ENCODE assay signal across 21 cellular contexts in genomic region chr7:25481891-25482290, GRCh38.
DNase-seq lines count a peak whose midpoint lies in the region; ATAC-seq, FAIRE-seq and TF ChIP-seq lines count a peak whose summit lies in the region.
"Had no signal": no experiment of that assay in that cellular context is flagged by ENCODE, and none has a peak within 500 bp of the region (broad histone marks: within the 10 kb centered on the region; RNA-seq: fewer than 3 reads in every experiment).

No MANE protein-coding gene starts in this region.

- no peak overlapping the region for H3K4me2 ChIP-seq in HepG2 (ENCODE audit: low read depth, low read length)
- H3K4me2 ChIP-seq in mesenchymal stem cell (ENCODE audit: low read length, poor library complexity, severe bottlenecking): no peak overlapping the region
- H3K4me2 ChIP-seq: PC-9 had no signal

- intact Hi-C loops in HepG2 (cut with micrococcal nuclease; ENCODE audit: unreplicated experiment): no loop called here
- intact Hi-C loops in right lobe of liver (cut with DNase I): no loop called here

- H3K4ac ChIP-seq in mesenchymal stem cell (ENCODE audit: low read depth in 1 of 2, low read length in 2 of 2): no peak overlapping the region

- H3K4me3 ChIP-seq in HepG2 (replicated peaks in 1 of 3; ENCODE audit: insufficient read depth in 1 of 3, low read depth in 2 of 3, low read length in 3 of 3) (no peak overlapping the region), right lobe of liver (no peak overlapping the region), mesenchymal stem cell (ENCODE audit: insufficient read depth in 1 of 2, low read depth in 1 of 2, low read length in 2 of 2) (no peak overlapping the region)
- H3K4me3 ChIP-seq: MG63, PC-9 had no signal

- no peak overlapping the region for H4K91ac ChIP-seq in mesenchymal stem cell (ENCODE audit: low read length)

- POLR2A ChIA-PET in HepG2 (lab: Yijun Ruan, JAX): no interaction called here

- no peak overlapping the region for H3K18ac ChIP-seq in mesenchymal stem cell (ENCODE audit: low read depth in 1 of 2, low read length in 2 of 2)

- H2AK5ac ChIP-seq in mesenchymal stem cell (ENCODE audit: low read length, severe bottlenecking): no peak overlapping the region

- no peaks in the 10 kb centered on the region for H3K9me3 ChIP-seq in HepG2 (ENCODE audit: low read length)
- H3K9me3 ChIP-seq in right lobe of liver: no peaks in the 10 kb centered on the region
- no peaks in the 10 kb centered on the region for H3K9me3 ChIP-seq in mesenchymal stem cell (ENCODE audit: control insufficient read depth, low read length)
- H3K9me3 ChIP-seq: Caco-2, MG63 had no signal

- no peak overlapping the region for H2BK120ac ChIP-seq in mesenchymal stem cell (ENCODE audit: low read depth, low read length)

- CTCF ChIA-PET in HepG2 (lab: Yijun Ruan, JAX; ENCODE audit: low intra/inter-chr PET ratio, low total read pairs): no interaction called here

- H3K9ac ChIP-seq in HepG2 (ENCODE audit: insufficient read depth, low read depth, low read length) (no peak overlapping the region), mesenchymal stem cell (ENCODE audit: low read length) (no peak overlapping the region)

- no peaks in the 10 kb centered on the region for H3K79me2 ChIP-seq in HepG2 (ENCODE audit: insufficient read depth, low read length)

- BruUV-seq in HepG2 (replicated peaks; lab: Mats Ljungman, UMichigan): no TSS peak

- peaks cover 0 to 5% of the 10 kb centered on the region in 2 experiments; a peak in 1 of 5 replicates for H3K27me3 ChIP-seq in HepG2 (ENCODE audit: control insufficient read depth in 1 of 2, insufficient read depth in 2 of 2, low read length in 2 of 2)
- no peaks in the 10 kb centered on the region for H3K27me3 ChIP-seq in right lobe of liver
- H3K27me3 ChIP-seq in mesenchymal stem cell (ENCODE audit: control insufficient read depth in 1 of 2, insufficient read depth in 1 of 2, low read length in 2 of 2): peaks cover 1 to 3% of the 10 kb centered on the region in 2 experiments

- FAIRE-seq in HepG2 (lab: Jason Lieb, UNC): no peak
- FAIRE-seq: G401.6, H54 had no signal

- TF ChIP-seq EP300 in HepG2 (IDR thresholded peaks at IDR 0.05; ENCODE audit: low read depth in 2 of 2, low read length in 2 of 2) (no peak), HepG2 (CRISPR knock-in tag; IDR thresholded peaks at IDR 0.05; ENCODE audit: borderline replicate concordance) (no peak)

- no peak overlapping the region for H2AFZ ChIP-seq in HepG2 (ENCODE audit: low read length)
- no peak overlapping the region for H2AFZ ChIP-seq in mesenchymal stem cell (ENCODE audit: low read depth, low read length)
- H2AFZ ChIP-seq: PC-9 had no signal

- no peak for DNase-seq in HepG2 (ENCODE audit: low spot score)
- no peak for DNase-seq in right lobe of liver
- DNase-seq in fibroblast of gingiva (ENCODE audit: low read depth): peak; percentile 8
- DNase-seq in mesenchymal stem cell: peak; percentile 63
- no peak for DNase-seq in NCI-H2227 (lab: John Stamatoyannopoulos, UW; ENCODE audit: unreplicated experiment)
- no peak for DNase-seq in glomerular visceral epithelial cell (ENCODE audit: extremely low spot score)
- DNase-seq: Caco-2; CD4-positive, alpha-beta T cell; HFFc6; Karpas-422; MG63; NCI-H1092; NCI-H146; NCI-H2081; NCI-H524 treated with DMSO at 0.1 percent for 48 hours; PC-9; SIG-M5 had no signal

- no peak overlapping the region for H4K8ac ChIP-seq in mesenchymal stem cell (ENCODE audit: low read length)

- no peaks in the 10 kb centered on the region for H3K4me1 ChIP-seq in HepG2 (ENCODE audit: insufficient read depth, low read length)
- no peaks in the 10 kb centered on the region for H3K4me1 ChIP-seq in right lobe of liver
- no peaks in the 10 kb centered on the region for H3K4me1 ChIP-seq in mesenchymal stem cell (ENCODE audit: control insufficient read depth, insufficient read depth, low read depth, low read length)
- H3K4me1 ChIP-seq: Caco-2 had no signal

- in situ Hi-C loops in HepG2 (cut with HindIII; ENCODE audit: extremely low pct_ligation_motif_present, low pct_unique_long_range_greater_than_20kb): no loop called here

- no peak overlapping the region for H2BK15ac ChIP-seq in mesenchymal stem cell (ENCODE audit: low read depth, poor library complexity, severe bottlenecking)

- no peak overlapping the region for H3K14ac ChIP-seq in mesenchymal stem cell (ENCODE audit: low read length in 2 of 2)

- H3K23ac ChIP-seq in mesenchymal stem cell (ENCODE audit: low read length in 2 of 2): no peak overlapping the region

- no peaks in the 10 kb centered on the region for H4K20me1 ChIP-seq in HepG2 (ENCODE audit: insufficient read depth, low read length)

- H2BK5ac ChIP-seq in mesenchymal stem cell (ENCODE audit: low read depth, low read length, poor library complexity, severe bottlenecking): no peak overlapping the region

- H3K27ac ChIP-seq in HepG2 (ENCODE audit: extremely low read length, insufficient read depth, low read length) (no peak overlapping the region), right lobe of liver (no peak overlapping the region), mesenchymal stem cell (ENCODE audit: low read length, poor library complexity, severe bottlenecking) (no peak overlapping the region)
- H3K27ac ChIP-seq: PC-9, RWPE1 had no signal

- no peak for TF ChIP-seq RAD21 in HepG2 (CRISPR knock-in tag; IDR thresholded peaks at IDR 0.05)

- no peak for ATAC-seq in HepG2
- no peak for ATAC-seq in right lobe of liver
- no peak for ATAC-seq in HG03280 (IDR thresholded peaks at IDR 0.05; ENCODE audit: unreplicated experiment)

- no peak overlapping the region for H2BK12ac ChIP-seq in mesenchymal stem cell (ENCODE audit: low read length in 2 of 2)

- TF ChIP-seq CTCF in HepG2 (CRISPR knock-in tag; IDR thresholded peaks at IDR 0.05): no peak
- no peak for TF ChIP-seq CTCF in right lobe of liver (IDR thresholded peaks at IDR 0.05)

- no peaks in the 10 kb centered on the region for H3K79me1 ChIP-seq in mesenchymal stem cell (replicated peaks; ENCODE audit: low read length, poor library complexity, severe bottlenecking)

- H3K36me3 ChIP-seq in HepG2 (replicated peaks in 1 of 2; ENCODE audit: control insufficient read depth in 1 of 2, insufficient read depth in 2 of 2, low read length in 2 of 2): no peaks in the 10 kb centered on the region
- no peaks in the 10 kb centered on the region for H3K36me3 ChIP-seq in right lobe of liver
- no peaks in the 10 kb centered on the region for H3K36me3 ChIP-seq in mesenchymal stem cell (ENCODE audit: control insufficient read depth in 1 of 2, insufficient read depth in 2 of 2, low read depth in 1 of 2, low read length in 2 of 2)
- H3K36me3 ChIP-seq: MG63 had no signal

- no peak for TF ChIP-seq POLR2A in HepG2 (IDR thresholded peaks at IDR 0.05; ENCODE audit: insufficient read depth in 1 of 2, low read depth in 2 of 2, low read length in 2 of 2)
- TF ChIP-seq POLR2A in right lobe of liver (IDR thresholded peaks at IDR 0.05): no peak

TF ChIP-seq in HepG2, 621 proteins besides CTCF, POLR2A, EP300 and RAD21:
- peak; percentile 39; the same call in 1 of the 2 replicates for TF ChIP-seq ATF7 (IDR thresholded peaks at IDR 0.05)
- no peak for TF ChIP-seq ATF7 (CRISPR knock-in tag; IDR thresholded peaks at IDR 0.05)
- TF ChIP-seq MED13 (CRISPR knock-in tag; IDR thresholded peaks at IDR 0.05): no peak
- TF ChIP-seq ZNF253 (CRISPR knock-in tag; IDR thresholded peaks at IDR 0.05; ENCODE audit: borderline replicate concordance): no peak
- no peak for TF ChIP-seq ZNF737 (CRISPR knock-in tag; IDR thresholded peaks at IDR 0.05; ENCODE audit: borderline replicate concordance)
- TF ChIP-seq ARNT2 (CRISPR knock-in tag; IDR thresholded peaks at IDR 0.05; ENCODE audit: low read depth): no peak
- no peak for TF ChIP-seq ZZZ3 (CRISPR knock-in tag; IDR thresholded peaks at IDR 0.05; ENCODE audit: borderline replicate concordance)
- no peak for TF ChIP-seq ZC3H4 (CRISPR knock-in tag; IDR thresholded peaks at IDR 0.05; ENCODE audit: borderline replicate concordance)
- TF ChIP-seq CEBPB (IDR thresholded peaks at IDR 0.05; ENCODE audit: borderline replicate concordance, low read depth, low read length): peak; percentile 66; the same call in 1 of the 2 replicates
- TF ChIP-seq PREB (CRISPR knock-in tag; IDR thresholded peaks at IDR 0.05): no peak
- TF ChIP-seq IRF2 (CRISPR knock-in tag; IDR thresholded peaks at IDR 0.05): no peak
- no peak for TF ChIP-seq RXRA (CRISPR knock-in tag; IDR thresholded peaks at IDR 0.05)
TF ChIP-seq in HepG2: peak in this region for 2.

Comparison
In these comparisons a context has a peak if more than half of its experiments do, and no peak if none do; other contexts are left out.
1. DNase-seq: peak in fibroblast of gingiva (single experiment) and mesenchymal stem cell (single experiment); none in HepG2 (single experiment), right lobe of liver (0 of 3), NCI-H2227 (single experiment) and glomerular visceral epithelial cell (single experiment).